10 cellular contexts compared by ENCODE assay signal in the genomic region with DNA sequence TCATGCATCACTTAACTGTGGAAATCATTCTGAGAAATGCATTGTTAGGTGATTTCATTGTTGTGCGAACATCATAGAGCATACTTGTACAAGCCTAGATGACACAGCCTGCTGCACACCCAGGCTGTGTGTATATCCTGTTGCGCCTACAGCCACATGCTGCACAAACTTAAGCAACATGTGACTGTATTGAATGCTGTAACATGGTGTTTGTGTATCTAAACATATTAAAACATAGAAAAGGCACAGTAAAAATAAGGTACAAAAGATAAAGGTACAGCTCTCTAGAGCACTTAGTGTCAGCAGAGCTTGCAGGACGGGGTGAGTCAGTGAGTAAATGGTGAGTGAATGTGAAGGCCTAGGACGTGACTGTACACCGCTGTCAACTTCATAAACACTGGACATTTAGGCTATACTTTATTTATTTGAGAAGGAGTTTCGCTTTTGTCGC. TPM values are rescaled to one million over a fixed set of nuclear protein-coding genes. Genes with fewer than 3 reads are reported as not detected.
A peak's percentile ranks its signal among the peaks of the same experiment; 100 is the strongest.
DNase-seq lines count a peak whose midpoint lies in the region; ATAC-seq and TF ChIP-seq lines count a peak whose summit lies in the region.
"Had no signal": no experiment of that assay in that cellular context is flagged by ENCODE, and none has a peak within 500 bp of the region (broad histone marks: within the 10 kb centered on the region; RNA-seq: fewer than 3 reads in every experiment).

No MANE protein-coding gene starts in this region.

- H3K4me1 Mint-ChIP-seq in central memory CD8-positive, alpha-beta T cell, result peaks cover 58% of the 10 kb centered on the region
- peaks cover 70% of the 10 kb centered on the region for H3K4me1 Mint-ChIP-seq in nephron progenitor cell

- no peaks in the 10 kb centered on the region for H3K9me3 ChIP-seq in OCI-LY7 (ENCODE audit: low read length)

- CTCF ChIA-PET in OCI-LY7 (lab: Charles Lee; ENCODE audit: unreplicated experiment), result no interaction called here

- in situ Hi-C loops in Caki2 (cut with HindIII; ENCODE audit: low pct_unique_long_range_greater_than_20kb, low sequenced_read_pairs), result loop anchor here (10.0 kb wide), 1 partner anchor 117 kb away; the partner anchor contains the start of genes HEXD and OGFOD3

- H3K9me3 Mint-ChIP-seq in central memory CD8-positive, alpha-beta T cell, result no peaks in the 10 kb centered on the region
- H3K9me3 Mint-ChIP-seq in nephron progenitor cell, result no peaks in the 10 kb centered on the region
- H3K9me3 Mint-ChIP-seq: H9 had no signal

- H3K4me1 ChIP-seq in OCI-LY7 (ENCODE audit: insufficient read depth, low read length, poor library complexity, severe bottlenecking), result peaks cover 67% of the 10 kb centered on the region

- no peaks in the 10 kb centered on the region for H3K9me2 ChIP-seq in OCI-LY7 (ENCODE audit: insufficient read depth, low read length)

- peaks cover 60% of the 10 kb centered on the region for H4K20me1 ChIP-seq in OCI-LY7 (ENCODE audit: insufficient read depth, low read length)

- no peak for ATAC-seq in central memory CD8-positive, alpha-beta T cell (replicated peaks; ENCODE audit: extremely low read depth, poor library complexity, severe bottlenecking)
- ATAC-seq in sciatic nerve, result no peak

- peaks cover 24% of the 10 kb centered on the region; the same call in 1 of the 2 replicates for H3K36me3 ChIP-seq in OCI-LY7 (ENCODE audit: insufficient read depth, low read length)

- DNase-seq in Caki2 (ENCODE audit: low read depth), result peak; percentile 65
- no peak for DNase-seq in OCI-LY7 (ENCODE audit: low spot score)
- DNase-seq in central memory CD8-positive, alpha-beta T cell (ENCODE audit: low spot score in 2 of 2), result no peak
- DNase-seq in nephron progenitor cell, result no peak
- no peak for DNase-seq in sciatic nerve (ENCODE audit: low spot score)
- no peak for DNase-seq in HUDEP-2 (lab: John Stamatoyannopoulos, UW; ENCODE audit: unreplicated experiment in 76 of 76)
- DNase-seq in SHP77 treated with DMSO at 0.1 percent for 48 hours (lab: John Stamatoyannopoulos, UW), result no peak
- DNase-seq in activated gamma-delta T cell (lab: John Stamatoyannopoulos, UW), result no peak
- DNase-seq: H9, KBM-7 had no signal

- H3K4me3 ChIP-seq in OCI-LY7 (ENCODE audit: low read depth, low read length, poor library complexity, severe bottlenecking), result no peak overlapping the region

- H3K4me3 Mint-ChIP-seq in central memory CD8-positive, alpha-beta T cell, result peak overlapping the region; percentile 15
- no peak overlapping the region for H3K4me3 Mint-ChIP-seq in nephron progenitor cell
- H3K4me3 Mint-ChIP-seq: H9 had no signal

- H3K27ac ChIP-seq in OCI-LY7 (ENCODE audit: low read depth, low read length, poor library complexity, severe bottlenecking), result peak overlapping the region; percentile 24

- POLR2A ChIA-PET in OCI-LY7 (lab: Charles Lee), result interaction anchor here (1.4 kb wide), 1 partner anchor 12 kb away, joined by 6 read pairs; no protein-coding TSS in a partner anchor

- no peak overlapping the region for H2AFZ ChIP-seq in OCI-LY7 (ENCODE audit: low read length)

- peak overlapping the region; percentile 42 for H3K4me2 ChIP-seq in OCI-LY7 (ENCODE audit: low read length)

- BruUV-seq in OCI-LY7 (replicated peaks; lab: Mats Ljungman, UMichigan), result no TSS peak

- H3K79me2 ChIP-seq in OCI-LY7 (ENCODE audit: insufficient read depth, low read depth, low read length), result peaks cover 100% of the 10 kb centered on the region

- TF ChIP-seq CTCF in OCI-LY7 (conservative IDR thresholded peaks at IDR 0.05; ENCODE audit: low read length), result no peak
- TF ChIP-seq CTCF in nephron progenitor cell (IDR thresholded peaks at IDR 0.05), result no peak

- peaks cover 4% of the 10 kb centered on the region for H3K36me3 Mint-ChIP-seq in central memory CD8-positive, alpha-beta T cell (ENCODE audit: insufficient read depth)
- H3K36me3 Mint-ChIP-seq in nephron progenitor cell (ENCODE audit: low read depth), result peaks cover 20% of the 10 kb centered on the region

- no peaks in the 10 kb centered on the region for H3K27me3 Mint-ChIP-seq in central memory CD8-positive, alpha-beta T cell
- H3K27me3 Mint-ChIP-seq in nephron progenitor cell (ENCODE audit: low read depth, poor library complexity), result no peaks in the 10 kb centered on the region

- no peak overlapping the region for H3K27ac Mint-ChIP-seq in central memory CD8-positive, alpha-beta T cell (ENCODE audit: low read depth)
- H3K27ac Mint-ChIP-seq in nephron progenitor cell, result peak overlapping the region; percentile 96

- intact Hi-C loops in OCI-LY7 (cut with micrococcal nuclease; ENCODE audit: unreplicated experiment), result no loop called here
- intact Hi-C loops in sciatic nerve (cut with DNase I), result no loop called here

RNA-seq across cellular contexts. Expression of gene FOXK2, which starts 11.9 kb away (rescaled TPM):
- 22.3 and 24.2 TPM in 2 replicates for total RNA-seq in Caki2 (2014; rRNA removed; shearing (Covaris generic); ENCODE audit: low replicate concordance)
- total RNA-seq in OCI-LY7 (2014; rRNA removed; shearing (Covaris generic)), result 62.4 and 76.2 TPM in 2 replicates
- 144 and 148 TPM in 2 replicates for total RNA-seq in OCI-LY7 (2022)
- 59.9 TPM for total RNA-seq in sciatic nerve
